In genomic region chr2:37326285-37326684, GRCh38 we compare ENCODE assay signal across 9 cellular contexts. TPM values are rescaled to one million over a fixed set of nuclear protein-coding genes. Genes with fewer than 3 reads are reported as not detected.
DNase-seq lines count a peak whose midpoint lies in the region; ATAC-seq and TF ChIP-seq lines count a peak whose summit lies in the region.
"Had no signal": no experiment of that assay in that cellular context is flagged by ENCODE, and none has a peak within 500 bp of the region (broad histone marks: within the 10 kb centered on the region; RNA-seq: fewer than 3 reads in every experiment).

No MANE protein-coding gene starts in this region.

- H3K36me3 Mint-ChIP-seq in dendritic cell treated with granulocyte-macrophage colony-stimulating factor and Interleukin-4, amounts not matched to agents 40 ng/mL and 50 ng/mL, for 4 days (ENCODE audit: low read depth): peaks cover 11% of the 10 kb centered on the region

- H3K27me3 Mint-ChIP-seq in dendritic cell treated with granulocyte-macrophage colony-stimulating factor and Interleukin-4, amounts not matched to agents 40 ng/mL and 50 ng/mL, for 4 days: no peaks in the 10 kb centered on the region

- DNase-seq in AG08396 (ENCODE audit: low spot score) (peak; percentile 81), MM.1S (peak; percentile 55), UCSD-AML1 (lab: John Stamatoyannopoulos, UW; ENCODE audit: unreplicated experiment) (no peak), NCI-H187 treated with DMSO at 0.1 percent for 48 hours (lab: John Stamatoyannopoulos, UW) (no peak)
- DNase-seq in stimulated activated CD4-positive, alpha-beta T cell treated with anti-CD3 and anti-CD28 coated beads, Interleukin-4, amount 100 ng/mL, for 24 hours: no peak

- H3K36me3 ChIP-seq in MM.1S (replicated peaks; ENCODE audit: insufficient read depth, low read length) (peaks cover 5% of the 10 kb centered on the region; the same call in 1 of the 2 replicates), mucosa of stomach (ENCODE audit: control insufficient read depth, insufficient read depth, low read length) (no peaks in the 10 kb centered on the region)

- H3K4me3 Mint-ChIP-seq in dendritic cell treated with granulocyte-macrophage colony-stimulating factor and Interleukin-4, amounts not matched to agents 40 ng/mL and 50 ng/mL, for 4 days: peak overlapping the region; percentile 59

- peak overlapping the region; percentile 79 for H3K4me2 ChIP-seq in MM.1S (ENCODE audit: low read depth, low read length)

- H3K27ac ChIP-seq in MM.1S (ENCODE audit: low read length): peak overlapping the region; percentile 97; the same call in 1 of the 2 replicates

- no peaks in the 10 kb centered on the region for H3K9me3 Mint-ChIP-seq in dendritic cell treated with granulocyte-macrophage colony-stimulating factor and Interleukin-4, amounts not matched to agents 40 ng/mL and 50 ng/mL, for 4 days

- H3K9me2 ChIP-seq in MM.1S (replicated peaks; ENCODE audit: insufficient read depth, low read length): no peaks in the 10 kb centered on the region

- H3K27me3 ChIP-seq in MM.1S (replicated peaks; ENCODE audit: insufficient read depth, low read length) (no peaks in the 10 kb centered on the region), mucosa of stomach (ENCODE audit: control insufficient read depth, insufficient read depth, low read length) (no peaks in the 10 kb centered on the region)

- peaks cover 28% of the 10 kb centered on the region for H3K4me1 Mint-ChIP-seq in dendritic cell treated with granulocyte-macrophage colony-stimulating factor and Interleukin-4, amounts not matched to agents 40 ng/mL and 50 ng/mL, for 4 days (ENCODE audit: low read depth)

- intact Hi-C loops in dendritic cell treated with granulocyte-macrophage colony-stimulating factor and Interleukin-4, amounts not matched to agents 40 ng/mL and 50 ng/mL, for 4 days (cut with micrococcal nuclease): no loop called here

- H3K9me3 ChIP-seq in MM.1S (replicated peaks; ENCODE audit: insufficient read depth, low read length) (no peaks in the 10 kb centered on the region), mucosa of stomach (ENCODE audit: control insufficient read depth, low read length) (no peaks in the 10 kb centered on the region)

- H4K20me1 ChIP-seq in MM.1S (ENCODE audit: insufficient read depth, low read length): no peaks in the 10 kb centered on the region

- no peak for ATAC-seq in esophagus mucosa
- ATAC-seq: Panc1 had no signal

- H2AFZ ChIP-seq in MM.1S (ENCODE audit: low read length): no peak overlapping the region

- H3K27ac Mint-ChIP-seq in dendritic cell treated with granulocyte-macrophage colony-stimulating factor and Interleukin-4, amounts not matched to agents 40 ng/mL and 50 ng/mL, for 4 days: peak overlapping the region; percentile 78

- peaks cover 96% of the 10 kb centered on the region for H3K79me2 ChIP-seq in MM.1S (ENCODE audit: low read length)

- H3F3A ChIP-seq in MM.1S (ENCODE audit: insufficient read depth, low read length): peaks cover 41% of the 10 kb centered on the region

- H3K4me1 ChIP-seq in MM.1S (ENCODE audit: low read length) (peaks cover 18% of the 10 kb centered on the region), mucosa of stomach (ENCODE audit: control insufficient read depth, insufficient read depth, low read length) (peaks cover 5% of the 10 kb centered on the region)

- H3K9ac ChIP-seq in MM.1S (ENCODE audit: low read length): peak overlapping the region; percentile 96; the same call in 1 of the 2 replicates
- H3K9ac ChIP-seq in mucosa of stomach (ENCODE audit: low read length): peak overlapping the region; percentile 5

- H3K4me3 ChIP-seq in MM.1S (ENCODE audit: low read length) (peak overlapping the region; percentile 80), mucosa of stomach (ENCODE audit: low read length) (no peak overlapping the region)

- no peak for TF ChIP-seq CTCF in MM.1S (IDR thresholded peaks at IDR 0.05; ENCODE audit: low read length)

RNA-seq across cellular contexts. Expression of gene PRKD3, which starts 1.7 kb away (rescaled TPM):
- total RNA-seq in esophagus mucosa: 17.4 TPM

RNA-seq across cellular contexts. Expression of gene QPCT, which starts 18.1 kb away (rescaled TPM):
- 5.9 TPM for total RNA-seq in esophagus mucosa

Comparison
In these comparisons a context has a peak if more than half of its experiments do, and no peak if none do; other contexts are left out.
1. DNase-seq: peak in AG08396 (single experiment) and MM.1S (single experiment); none in stimulated activated CD4-positive, alpha-beta T cell treated with anti-CD3 and anti-CD28 coated beads, Interleukin-4, amount 100 ng/mL, for 24 hours (single experiment), UCSD-AML1 (single experiment) and NCI-H187 treated with DMSO at 0.1 percent for 48 hours (single experiment).